ENCODE assay signal across 1 cellular context in genomic region chr3:197846491-197846890, GRCh38.
TF ChIP-seq lines count a peak whose summit lies in the region.

No MANE protein-coding gene starts in this region.

TF ChIP-seq in WTC11, 78 proteins besides CTCF, POLR2A, EP300 and RAD21 (continued from another document):
- no peak for TF ChIP-seq ZMAT4 (CRISPR knock-in tag; IDR thresholded peaks at IDR 0.05)
- no peak for TF ChIP-seq TEAD1 (CRISPR knock-in tag; IDR thresholded peaks at IDR 0.05)
- no peak for TF ChIP-seq PRRX2 (CRISPR knock-in tag; IDR thresholded peaks at IDR 0.05)
- no peak for TF ChIP-seq HMGA2 (CRISPR knock-in tag; IDR thresholded peaks at IDR 0.05)
- TF ChIP-seq NR3C1 (CRISPR knock-in tag; conservative IDR thresholded peaks at IDR 0.05; ENCODE audit: low read depth) = no peak
- no peak for TF ChIP-seq ZNF219 (CRISPR knock-in tag; IDR thresholded peaks at IDR 0.05; ENCODE audit: borderline replicate concordance)
- TF ChIP-seq ESRRA (CRISPR knock-in tag; IDR thresholded peaks at IDR 0.05; ENCODE audit: borderline replicate concordance) = no peak
TF ChIP-seq in WTC11: peak in this region for 0.
